12 cellular contexts compared by ENCODE assay signal in genomic region chr3:155356594-155357370, GRCh38.
DNase-seq lines count a peak whose midpoint lies in the region; TF ChIP-seq lines count a peak whose summit lies in the region.
"Had no signal": no experiment of that assay in that cellular context is flagged by ENCODE, and none has a peak within 500 bp of the region (broad histone marks: within the 10 kb centered on the region; RNA-seq: fewer than 3 reads in every experiment).

No MANE protein-coding gene starts in this region.

- H3K79me2 ChIP-seq in MM.1S (ENCODE audit: low read length), result no peaks in the 10 kb centered on the region

- 0 out of 3 replicates have a peak, but pooled peaks have one; percentile 13 for TF ChIP-seq CTCF in GM12872 (IDR thresholded peaks at IDR 0.05; ENCODE audit: insufficient read depth, low read depth, low read length)
- TF ChIP-seq CTCF in NB4 (IDR thresholded peaks at IDR 0.05; ENCODE audit: low read depth, low read length), result peak; percentile 15
- peak; percentile 43 for TF ChIP-seq CTCF in choroid plexus epithelial cell (conservative IDR thresholded peaks at IDR 0.05; ENCODE audit: low read depth, low read length)
- TF ChIP-seq CTCF in MM.1S (IDR thresholded peaks at IDR 0.05; ENCODE audit: low read length), result no peak; the same call in 1 of the 2 replicates

- no peak overlapping the region for H4K8ac ChIP-seq in neuronal stem cell (ENCODE audit: low read depth, low read length)

- WGBS in neuronal stem cell (ENCODE audit: extremely low coverage in 2 of 2, insufficient read length in 2 of 2, insufficient replicate concordance in 1 of 2), 2 donors, result no CpG with 5 or more reads among the region's 7 CpGs

- no peak overlapping the region for H3K4ac ChIP-seq in neuronal stem cell (ENCODE audit: low read length)

- no peaks in the 10 kb centered on the region for H3K79me1 ChIP-seq in neuronal stem cell (ENCODE audit: low read depth, low read length)

- peak; percentile 13 for DNase-seq in NB4 (ENCODE audit: low read depth)
- peak; percentile 10 for DNase-seq in choroid plexus epithelial cell (ENCODE audit: low read depth)
- no peak for DNase-seq in neuronal stem cell (ENCODE audit: low spot score)
- DNase-seq in MM.1S, result no peak
- no peak for DNase-seq in cortex of kidney (lab: John Stamatoyannopoulos, UW)
- DNase-seq in occipital lobe (lab: John Stamatoyannopoulos, UW), result no peak
- no peak for DNase-seq in NOMO-1 (lab: John Stamatoyannopoulos, UW; ENCODE audit: unreplicated experiment in 2 of 2)
- DNase-seq: esophagus squamous epithelium, psoas muscle, T-helper 17 cell had no signal

- no peak overlapping the region for H3K27ac ChIP-seq in neuronal stem cell (replicated peaks; ENCODE audit: low read length)
- no peak overlapping the region for H3K27ac ChIP-seq in MM.1S (ENCODE audit: low read length)
- H3K27ac ChIP-seq: esophagus squamous epithelium, KMS-11, psoas muscle had no signal

- H2AK5ac ChIP-seq in neuronal stem cell (ENCODE audit: low read depth, low read length), result no peak overlapping the region

- no peak overlapping the region for H2BK5ac ChIP-seq in neuronal stem cell (ENCODE audit: low read length)

- H2BK15ac ChIP-seq in neuronal stem cell (ENCODE audit: low read length), result no peak overlapping the region

- H3K9me2 ChIP-seq in MM.1S (replicated peaks; ENCODE audit: insufficient read depth, low read length), result no peaks in the 10 kb centered on the region

- no peak overlapping the region for H2BK120ac ChIP-seq in neuronal stem cell (ENCODE audit: low read depth, low read length)

- H2BK12ac ChIP-seq in neuronal stem cell (ENCODE audit: low read length), result no peak overlapping the region

- H3K36me3 ChIP-seq in neuronal stem cell (replicated peaks in 1 of 2; ENCODE audit: control insufficient read depth in 2 of 2, insufficient read depth in 2 of 2, low read length in 2 of 2) (peaks cover 0 to 1% of the 10 kb centered on the region in 2 donors), MM.1S (replicated peaks; ENCODE audit: insufficient read depth, low read length) (no peaks in the 10 kb centered on the region)
- H3K36me3 ChIP-seq: esophagus squamous epithelium had no signal

- H3K9me3 ChIP-seq in neuronal stem cell (replicated peaks in 1 of 2; ENCODE audit: control insufficient read depth in 2 of 2, insufficient read depth in 1 of 2, low read depth in 1 of 2, low read length in 2 of 2) (peaks cover 0 to 18% of the 10 kb centered on the region in 2 donors), MM.1S (replicated peaks; ENCODE audit: insufficient read depth, low read length) (no peaks in the 10 kb centered on the region)
- H3K9me3 ChIP-seq: esophagus squamous epithelium, psoas muscle had no signal

- H3K18ac ChIP-seq in neuronal stem cell (ENCODE audit: low read length), result no peak overlapping the region

- H4K20me1 ChIP-seq in MM.1S (ENCODE audit: insufficient read depth, low read length), result no peaks in the 10 kb centered on the region

- H3K4me2 ChIP-seq in neuronal stem cell (ENCODE audit: insufficient read depth, low read length, poor library complexity, severe bottlenecking) (no peak overlapping the region), MM.1S (ENCODE audit: low read depth, low read length) (no peak overlapping the region)
- H3K4me2 ChIP-seq: KMS-11 had no signal

- H3K4me3 ChIP-seq in NB4 (ENCODE audit: low read depth, low read length), result no peak overlapping the region
- H3K4me3 ChIP-seq in choroid plexus epithelial cell (ENCODE audit: low read depth, low read length), result no peak overlapping the region
- H3K4me3 ChIP-seq in neuronal stem cell (ENCODE audit: low read length in 2 of 2), result no peak overlapping the region
- H3K4me3 ChIP-seq in MM.1S (ENCODE audit: low read length), result no peak overlapping the region
- H3K4me3 ChIP-seq: esophagus squamous epithelium, psoas muscle had no signal

- no peak overlapping the region for H3K23ac ChIP-seq in neuronal stem cell (ENCODE audit: low read depth, low read length, poor library complexity)

- H3K4me1 ChIP-seq in neuronal stem cell (ENCODE audit: control insufficient read depth in 2 of 2, insufficient read depth in 1 of 2, low read depth in 1 of 2, low read length in 2 of 2) (no peaks in the 10 kb centered on the region), MM.1S (ENCODE audit: low read length) (no peaks in the 10 kb centered on the region)
- H3K4me1 ChIP-seq: esophagus squamous epithelium, psoas muscle had no signal

- H2AFZ ChIP-seq in neuronal stem cell (ENCODE audit: low read length) (peak overlapping the region; percentile 51), MM.1S (ENCODE audit: low read length) (no peak overlapping the region)

- H4K91ac ChIP-seq in neuronal stem cell (ENCODE audit: low read depth, low read length, poor library complexity), result no peak overlapping the region

- no peaks in the 10 kb centered on the region for H3F3A ChIP-seq in MM.1S (ENCODE audit: insufficient read depth, low read length)

- H3K27me3 ChIP-seq in neuronal stem cell (ENCODE audit: control insufficient read depth in 3 of 3, insufficient read depth in 3 of 3, low read depth in 1 of 3, low read length in 3 of 3) (no peaks in the 10 kb centered on the region), MM.1S (replicated peaks; ENCODE audit: insufficient read depth, low read length) (no peaks in the 10 kb centered on the region)
- H3K27me3 ChIP-seq: esophagus squamous epithelium had no signal

- H3K14ac ChIP-seq in neuronal stem cell (ENCODE audit: low read length), result no peak overlapping the region

- TF ChIP-seq POLR2A in NB4 (IDR thresholded peaks at IDR 0.05; ENCODE audit: extremely low read depth, insufficient read length), result no peak

- H3K9ac ChIP-seq in neuronal stem cell (ENCODE audit: low read depth, low read length, poor library complexity) (no peak overlapping the region), MM.1S (ENCODE audit: low read length) (no peak overlapping the region)
- H3K9ac ChIP-seq: KMS-11 had no signal

Comparison
In these comparisons a context has a peak if more than half of its experiments do, and no peak if none do; other contexts are left out.
1. DNase-seq: peak in NB4 (single experiment) and choroid plexus epithelial cell (single experiment); none in neuronal stem cell (single experiment), MM.1S (single experiment), cortex of kidney (single experiment), occipital lobe (single experiment) and NOMO-1 (0 of 2).